ENCODE assay signal across 10 cellular contexts in genomic region chr2:96110621-96111256, GRCh38. TPM values are rescaled to one million over a fixed set of nuclear protein-coding genes. Genes with fewer than 3 reads are reported as not detected.
"Had no signal": no experiment of that assay in that cellular context is flagged by ENCODE, and none has a peak within 500 bp of the region (broad histone marks: within the 10 kb centered on the region; RNA-seq: fewer than 3 reads in every experiment).

No MANE protein-coding gene starts in this region.

- ATAC-seq: activated CD4-positive, CD25-positive, alpha-beta regulatory T cell treated with anti-CD3 and anti-CD28 coated beads, Interleukin-2, amount 50 U/mL, for 24 hours; pancreas had no signal

- H3K4me1 ChIP-seq: adrenal gland, pancreas had no signal

- H3K27ac ChIP-seq: adrenal gland, pancreas had no signal

- DNase-seq: activated naive CD4-positive, alpha-beta T cell treated with Interleukin-2 at 50 U/mL for 16 hours; activated T-cell treated with anti-CD3 and anti-CD28 coated beads, Interleukin-2, amount 50 U/mL, for 48 hours; hippocampal formation; small intestine had no signal

- H3K36me3 ChIP-seq: adrenal gland, pancreas had no signal

- FAIRE-seq: pancreas, small intestine, TTC549 had no signal

- H3K9me3 ChIP-seq: adrenal gland, pancreas had no signal

- H3K4me3 ChIP-seq: adrenal gland, pancreas had no signal

- H3K27me3 ChIP-seq: pancreas had no signal

RNA-seq across cellular contexts. Expression of gene ADRA2B, which starts 5.6 kb away (rescaled TPM):
- total RNA-seq: glomerular endothelial cell, renal cortical epithelial cell had no signal

RNA-seq across cellular contexts. Expression of gene ASTL, which starts 27.6 kb away (rescaled TPM):
- total RNA-seq: adrenal gland, glomerular endothelial cell, pancreas, renal cortical epithelial cell had no signal
